Comparison of ENCODE assay signal across 2 cellular contexts in the genomic region with DNA sequence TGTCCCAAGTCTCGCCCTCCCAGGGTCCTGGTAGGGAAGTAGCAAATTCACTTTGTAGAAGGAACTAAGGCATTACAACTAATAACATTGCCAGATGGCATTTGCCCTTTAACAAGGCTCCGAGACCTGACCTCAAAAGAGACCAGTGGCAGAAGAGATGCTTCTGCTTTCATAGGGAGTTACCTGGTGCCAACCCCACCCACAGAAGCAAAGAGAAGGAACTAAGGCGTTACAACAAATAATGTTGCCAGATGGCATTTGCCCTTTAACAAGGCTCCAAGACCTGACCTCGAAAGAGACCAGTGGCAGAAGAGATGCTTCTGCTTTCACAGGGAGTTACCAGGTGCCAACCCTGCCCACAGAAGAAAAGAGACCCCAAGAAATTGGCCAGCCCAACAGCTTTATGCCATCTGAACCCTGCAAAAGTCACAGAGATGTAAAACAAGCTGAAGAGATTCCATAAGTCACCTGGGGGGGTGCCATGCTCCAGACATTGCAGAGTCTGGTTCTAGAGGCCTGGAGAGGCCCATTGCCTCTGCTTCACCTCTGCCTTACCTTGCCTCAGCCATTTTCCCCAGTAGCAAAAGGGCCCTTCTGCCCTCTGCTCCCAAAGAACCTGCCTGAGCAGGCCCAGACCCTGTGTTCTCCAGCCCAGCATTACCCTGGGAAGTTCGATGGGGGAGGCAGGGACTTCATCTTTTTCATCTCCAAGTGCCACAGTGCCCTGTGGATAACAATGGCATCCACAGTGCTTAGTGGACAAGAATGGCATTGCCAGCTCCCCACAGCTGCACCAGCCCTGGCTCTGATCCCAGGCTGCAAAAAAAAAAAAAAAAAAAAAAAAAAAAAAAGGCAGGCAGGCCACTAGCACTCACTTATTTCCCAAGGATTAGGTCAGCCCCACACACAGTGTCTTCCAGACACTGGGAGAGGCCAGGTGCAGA.
TF ChIP-seq lines count a peak whose summit lies in the region.

No MANE protein-coding gene starts in this region.

TF ChIP-seq in Ishikawa, 13 proteins besides CTCF, POLR2A, EP300 and RAD21 (continued from another document):
- no peak for TF ChIP-seq EGR1 (IDR thresholded peaks at IDR 0.05)

TF ChIP-seq in K562, 482 proteins besides CTCF, POLR2A, EP300 and RAD21 (continued from another document):
- no peak for TF ChIP-seq FOXJ2 (tag; IDR thresholded peaks at IDR 0.05)
- no peak for TF ChIP-seq ADNP (tag; IDR thresholded peaks at IDR 0.05)
- no peak for TF ChIP-seq MEIS2 (IDR thresholded peaks at IDR 0.05; ENCODE audit: partially characterized antibody)
- no peak for TF ChIP-seq NFXL1 (CRISPR knock-in tag; IDR thresholded peaks at IDR 0.05)
- no peak for TF ChIP-seq ZNF280B (CRISPR knock-in tag; IDR thresholded peaks at IDR 0.05)
